25 cellular contexts compared by ENCODE assay signal in the genomic region with DNA sequence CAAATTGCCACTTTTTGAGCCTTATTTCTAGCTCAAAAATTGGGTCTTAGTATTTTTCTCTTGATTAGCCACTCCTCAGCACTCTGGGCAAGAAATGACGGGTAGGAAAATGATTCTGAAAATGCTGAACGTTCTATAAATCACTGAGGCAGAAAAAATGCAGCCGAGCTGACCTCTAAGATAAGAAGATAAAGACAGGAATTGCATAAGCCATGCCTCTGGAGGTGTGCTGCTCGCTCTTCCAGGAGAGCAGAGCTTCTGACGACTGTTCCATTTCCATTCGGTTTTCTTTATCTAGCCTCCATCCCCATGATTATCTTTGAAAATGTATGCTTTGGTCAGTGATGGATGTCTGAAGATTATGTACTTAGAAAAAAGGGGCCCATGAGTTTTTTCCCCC.
"Had no signal": no experiment of that assay in that cellular context is flagged by ENCODE, and none has a peak within 500 bp of the region (broad histone marks: within the 10 kb centered on the region; RNA-seq: fewer than 3 reads in every experiment).

No MANE protein-coding gene starts in this region.

- H3K4me1 ChIP-seq: colonic mucosa had no signal

- ATAC-seq: activated CD4-positive, alpha-beta T cell treated with anti-CD3 and anti-CD28 coated beads for 36 hours; activated T-cell treated with anti-CD3 and anti-CD28 coated beads, Interleukin-2, amount 50 U/mL, for 4 hours; heart right ventricle; mucosa of descending colon; stimulated activated naive B cell treated with anti-CD40 and anti-IgM and Interleukin-4, amounts not matched to agents 10 μg/mL and 1 μg/mL and 100 μg/mL, for 72 hours had no signal

- H3K4me3 Mint-ChIP-seq: activated B cell treated with CpG ODN at 0.5 μM for 24 hours; activated CD4-positive, alpha-beta T cell treated with anti-CD3 and anti-CD28 coated beads for 36 hours; activated naive CD8-positive, alpha-beta T cell; activated T-cell treated with anti-CD3 and anti-CD28 coated beads, Interleukin-2, amount 50 U/mL, for 4 hours; endodermal cell; memory B cell; nephron progenitor cell; stimulated activated naive B cell treated with anti-CD40 and anti-IgM and Interleukin-4, amounts not matched to agents 10 μg/mL and 1 μg/mL and 100 μg/mL, for 72 hours had no signal

- H3K27ac ChIP-seq: colonic mucosa, dorsolateral prefrontal cortex, epithelial cell of prostate, heart right ventricle, sigmoid colon, thoracic aorta had no signal

- H3K27ac Mint-ChIP-seq: activated B cell treated with CpG ODN at 0.5 μM for 24 hours; activated CD4-positive, alpha-beta T cell treated with anti-CD3 and anti-CD28 coated beads for 36 hours; activated naive CD8-positive, alpha-beta T cell; activated T-helper 2 cell treated with anti-CD3 and anti-CD28 coated beads, Interferon-gamma antibody, Interleukin-2, Interleukin-4, amounts not matched to agents 10 μg/mL and 5 μg/mL and 100 μg/mL, durations not matched to agents 14 hours and 24 hours and 36 hours; endodermal cell; memory B cell; nephron progenitor cell; stimulated activated naive B cell treated with anti-CD40 and anti-IgM and Interleukin-4, amounts not matched to agents 10 μg/mL and 1 μg/mL and 100 μg/mL, for 72 hours had no signal

- H3K4me3 ChIP-seq: colonic mucosa, dorsolateral prefrontal cortex, heart right ventricle, mucosa of descending colon, sigmoid colon, thoracic aorta had no signal

- H3K36me3 Mint-ChIP-seq: activated naive CD8-positive, alpha-beta T cell; memory B cell; stimulated activated naive B cell treated with anti-CD40 and anti-IgM and Interleukin-4, amounts not matched to agents 10 μg/mL and 1 μg/mL and 100 μg/mL, for 72 hours had no signal

- DNase-seq: activated B cell treated with CpG ODN at 0.5 μM for 24 hours; activated CD4-positive, alpha-beta T cell treated with anti-CD3 and anti-CD28 coated beads for 36 hours; activated CD4-positive, alpha-beta T cell treated with anti-CD3 and anti-CD28 coated beads, Interleukin-2, amount 50 U/mL, for 4 hours; activated CD8-positive, alpha-beta memory T cell treated with anti-CD3 and anti-CD28 coated beads for 24 hours; activated CD8-positive, alpha-beta memory T cell treated with anti-CD3 and anti-CD28 coated beads, Interleukin-2, amount 50 U/mL, for 48 hours; activated naive CD4-positive, alpha-beta T cell; activated T-cell treated with anti-CD3 and anti-CD28 coated beads, Interleukin-2, amount 50 U/mL, for 4 hours; amniotic stem cell; colonic mucosa; dorsolateral prefrontal cortex; endodermal cell; heart right ventricle; kidney; mucosa of descending colon; nephron progenitor cell; sigmoid colon; stimulated activated CD4-positive, alpha-beta T cell treated with anti-CD3 and anti-CD28 coated beads, Interleukin-2, amount 100 ng/mL, for 48 hours; stimulated activated CD8-positive, alpha-beta memory T cell treated with anti-CD3 and anti-CD28 coated beads, Interleukin-4, amount 100 ng/mL, for 48 hours; stimulated activated naive B cell treated with anti-CD40 and anti-IgM and Interleukin-4, amounts not matched to agents 10 μg/mL and 1 μg/mL and 100 μg/mL, for 72 hours; T-helper 9 cell had no signal

- H3K36me3 ChIP-seq: colonic mucosa, heart right ventricle, sigmoid colon, thoracic aorta had no signal

- H3K27me3 Mint-ChIP-seq: activated B cell treated with CpG ODN at 0.5 μM for 24 hours; activated CD4-positive, alpha-beta T cell treated with anti-CD3 and anti-CD28 coated beads for 36 hours; activated naive CD8-positive, alpha-beta T cell; memory B cell; stimulated activated naive B cell treated with anti-CD40 and anti-IgM and Interleukin-4, amounts not matched to agents 10 μg/mL and 1 μg/mL and 100 μg/mL, for 72 hours had no signal

- H3K9me3 ChIP-seq: colonic mucosa, heart right ventricle, mucosa of descending colon, sigmoid colon, thoracic aorta had no signal

- H3K9me3 Mint-ChIP-seq: activated B cell treated with CpG ODN at 0.5 μM for 24 hours, endodermal cell had no signal

- H3K4me1 Mint-ChIP-seq: activated B cell treated with CpG ODN at 0.5 μM for 24 hours; activated CD4-positive, alpha-beta T cell treated with anti-CD3 and anti-CD28 coated beads for 36 hours; memory B cell; stimulated activated naive B cell treated with anti-CD40 and anti-IgM and Interleukin-4, amounts not matched to agents 10 μg/mL and 1 μg/mL and 100 μg/mL, for 72 hours had no signal

- H3K27me3 ChIP-seq: colonic mucosa, dorsolateral prefrontal cortex, sigmoid colon had no signal
